Comparison of ENCODE assay signal across 13 cellular contexts in genomic region chr16:27512061-27512460, GRCh38.
"Had no signal": no experiment of that assay in that cellular context is flagged by ENCODE, and none has a peak within 500 bp of the region (broad histone marks: within the 10 kb centered on the region; RNA-seq: fewer than 3 reads in every experiment).

No MANE protein-coding gene starts in this region.

- H3K4me3 ChIP-seq: adrenal gland, colonic mucosa, esophagus muscularis mucosa, lung, right lobe of liver, uterus had no signal

- H3K9me3 ChIP-seq: adrenal gland, colonic mucosa, esophagus muscularis mucosa, right lobe of liver, uterus had no signal

- H3K27me3 Mint-ChIP-seq: activated CD4-positive, alpha-beta memory T cell treated with anti-CD3 and anti-CD28 coated beads for 36 hours; activated CD8-positive, alpha-beta memory T cell treated with anti-CD3 and anti-CD28 coated beads, Interleukin-2, amount 10 ng/mL, durations not matched to agents 7 days and 5 days; activated naive CD4-positive, alpha-beta T cell treated with anti-CD3 and anti-CD28 coated beads, Interleukin-2, amount 50 U/mL, for 24 hours had no signal

- ATAC-seq: activated CD8-positive, alpha-beta memory T cell treated with anti-CD3 and anti-CD28 coated beads, Interleukin-2, amount 10 ng/mL, durations not matched to agents 7 days and 5 days; right lobe of liver had no signal

- H3K27me3 ChIP-seq: adrenal gland, colonic mucosa, esophagus muscularis mucosa, right lobe of liver, uterus had no signal

- H3K4me3 Mint-ChIP-seq: activated CD4-positive, alpha-beta memory T cell treated with anti-CD3 and anti-CD28 coated beads for 36 hours; activated CD8-positive, alpha-beta memory T cell treated with anti-CD3 and anti-CD28 coated beads, Interleukin-2, amount 10 ng/mL, durations not matched to agents 7 days and 5 days; activated naive CD4-positive, alpha-beta T cell treated with anti-CD3 and anti-CD28 coated beads, Interleukin-2, amount 50 U/mL, for 24 hours had no signal

- H3K4me1 Mint-ChIP-seq: activated CD8-positive, alpha-beta memory T cell treated with anti-CD3 and anti-CD28 coated beads, Interleukin-2, amount 10 ng/mL, durations not matched to agents 7 days and 5 days; activated naive CD4-positive, alpha-beta T cell treated with anti-CD3 and anti-CD28 coated beads, Interleukin-2, amount 50 U/mL, for 24 hours had no signal

- H3K27ac Mint-ChIP-seq: activated CD4-positive, alpha-beta memory T cell treated with anti-CD3 and anti-CD28 coated beads for 36 hours; activated naive CD4-positive, alpha-beta T cell treated with anti-CD3 and anti-CD28 coated beads, Interleukin-2, amount 50 U/mL, for 24 hours had no signal

- DNase-seq: activated CD4-positive, alpha-beta memory T cell treated with anti-CD3 and anti-CD28 coated beads for 36 hours; activated CD8-positive, alpha-beta memory T cell treated with anti-CD3 and anti-CD28 coated beads, Interleukin-2, amount 10 ng/mL, durations not matched to agents 7 days and 5 days; activated effector memory CD4-positive, alpha-beta T cell treated with anti-CD3 and anti-CD28 coated beads, Interleukin-2, amount 50 U/mL, for 16 hours; activated T-cell treated with anti-CD3 and anti-CD28 coated beads, Interleukin-2, amount 50 U/mL, for 1 hour; adrenal gland; central memory CD4-positive, alpha-beta T cell; colonic mucosa; right lobe of liver; uterus; WERI-Rb-1 had no signal

- H3K36me3 ChIP-seq: uterus had no signal

- H3K27ac ChIP-seq: adrenal gland, colonic mucosa, esophagus muscularis mucosa, right lobe of liver, uterus, WERI-Rb-1 had no signal

- H3K9me3 Mint-ChIP-seq: activated CD4-positive, alpha-beta memory T cell treated with anti-CD3 and anti-CD28 coated beads for 36 hours; activated naive CD4-positive, alpha-beta T cell treated with anti-CD3 and anti-CD28 coated beads, Interleukin-2, amount 50 U/mL, for 24 hours had no signal

- H3K4me1 ChIP-seq: adrenal gland, colonic mucosa, right lobe of liver, uterus had no signal
